8 cellular contexts compared by ENCODE assay signal in the genomic region with DNA sequence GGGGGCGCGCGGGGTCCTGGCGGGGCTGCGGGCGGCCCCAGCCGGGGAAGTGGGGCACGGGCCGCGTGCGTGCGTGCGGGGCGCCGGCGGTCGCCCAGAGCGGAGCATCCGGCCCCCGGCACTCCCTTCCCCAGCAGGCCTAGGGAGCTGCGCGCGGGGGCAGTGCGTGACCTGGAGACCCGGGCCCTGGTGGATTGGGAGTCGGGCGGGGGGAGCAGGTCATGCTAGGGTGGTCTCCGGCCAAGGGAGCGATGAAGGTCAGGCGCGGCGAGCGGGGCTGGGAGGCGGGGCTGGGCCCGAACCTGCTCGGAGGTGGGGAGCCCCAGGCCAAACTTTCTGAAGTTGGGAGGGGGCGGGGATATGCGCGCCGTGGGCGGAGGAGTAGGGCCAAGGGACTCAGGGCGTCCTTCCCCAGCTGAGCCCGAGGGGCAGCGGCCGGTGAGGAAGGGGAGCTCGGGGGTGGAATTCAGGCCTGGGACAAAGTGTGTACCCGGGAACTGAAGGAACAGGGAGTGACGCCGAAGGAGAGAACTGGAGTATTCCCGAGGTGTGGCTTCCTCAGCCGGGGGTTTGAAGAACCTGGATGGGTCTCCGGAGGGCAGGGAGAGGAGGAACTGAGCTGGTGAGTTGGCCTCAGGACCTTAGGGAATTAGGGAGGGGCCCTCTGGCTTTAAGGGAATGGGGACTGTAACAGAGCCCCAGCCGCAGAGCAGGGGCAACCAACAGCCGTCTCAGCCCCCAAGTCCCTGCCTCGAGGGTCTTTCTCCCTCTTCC. TPM values are rescaled to one million over a fixed set of nuclear protein-coding genes. Genes with fewer than 3 reads are reported as not detected.
A peak's percentile ranks its signal among the peaks of the same experiment; 100 is the strongest.
DNase-seq lines count a peak whose midpoint lies in the region; ATAC-seq and TF ChIP-seq lines count a peak whose summit lies in the region.

No MANE protein-coding gene starts in this region.

- H3K9me3 Mint-ChIP-seq in CD8-positive, alpha-beta T cell = no peaks in the 10 kb centered on the region
- no peaks in the 10 kb centered on the region for H3K9me3 Mint-ChIP-seq in effector memory CD8-positive, alpha-beta T cell

- H3K36me3 Mint-ChIP-seq in CD8-positive, alpha-beta T cell = peaks cover 8% of the 10 kb centered on the region
- H3K36me3 Mint-ChIP-seq in effector memory CD8-positive, alpha-beta T cell (ENCODE audit: insufficient read depth) = peaks cover 17% of the 10 kb centered on the region

- H3K9me3 ChIP-seq in CD8-positive, alpha-beta T cell (ENCODE audit: low read length) = no peaks in the 10 kb centered on the region
- no peaks in the 10 kb centered on the region for H3K9me3 ChIP-seq in mucosa of stomach (ENCODE audit: control insufficient read depth, low read length)

- peak; percentile 59 for ATAC-seq in CD8-positive, alpha-beta T cell
- peak; percentile 59 for ATAC-seq in GM19397 (IDR thresholded peaks at IDR 0.05; ENCODE audit: unreplicated experiment)
- ATAC-seq in HG03460 (IDR thresholded peaks at IDR 0.05; ENCODE audit: unreplicated experiment) = peak; percentile 51
- peak; percentile 59 to 69 for ATAC-seq in activated CD4-positive, CD25-positive, alpha-beta regulatory T cell treated with anti-CD3 and anti-CD28 coated beads, Interleukin-2, amount 50 U/mL, for 24 hours
- ATAC-seq in effector memory CD8-positive, alpha-beta T cell (replicated peaks) = peak; percentile 75

- peaks cover 29% of the 10 kb centered on the region for H3K4me1 ChIP-seq in CD8-positive, alpha-beta T cell (ENCODE audit: insufficient read depth, low read length)
- H3K4me1 ChIP-seq in mucosa of stomach (ENCODE audit: control insufficient read depth, insufficient read depth, low read length) = peaks cover 33% of the 10 kb centered on the region

- peak overlapping the region; percentile 79 for H3K27ac Mint-ChIP-seq in CD8-positive, alpha-beta T cell
- peak overlapping the region; percentile 89 for H3K27ac Mint-ChIP-seq in effector memory CD8-positive, alpha-beta T cell

- peak overlapping the region; percentile 81 for H3K9ac ChIP-seq in mucosa of stomach (ENCODE audit: low read length)

- H3K27me3 ChIP-seq in CD8-positive, alpha-beta T cell (ENCODE audit: insufficient read depth, low read length) = no peaks in the 10 kb centered on the region
- no peaks in the 10 kb centered on the region for H3K27me3 ChIP-seq in mucosa of stomach (ENCODE audit: control insufficient read depth, insufficient read depth, low read length)

- H3K36me3 ChIP-seq in CD8-positive, alpha-beta T cell (ENCODE audit: insufficient read depth, low read length) = no peaks in the 10 kb centered on the region
- no peaks in the 10 kb centered on the region for H3K36me3 ChIP-seq in mucosa of stomach (ENCODE audit: control insufficient read depth, insufficient read depth, low read length)

- TF ChIP-seq CTCF in CD8-positive, alpha-beta T cell (IDR thresholded peaks at IDR 0.05) = no peak

- intact Hi-C loops in CD8-positive, alpha-beta T cell (cut with DNase I, micrococcal nuclease) = loop anchor here (1.0 to 5.0 kb wide), 6 partner anchors 26 to 361 kb away; partner anchors contain the start of genes EME1 (in 2 of the 2), MRPL27 (in 2 of the 2), ANKRD40 (in 1 of the 2) and PDK2 (in 1 of the 2)

- H3K4me3 ChIP-seq in CD8-positive, alpha-beta T cell (ENCODE audit: low read depth, low read length) = peak overlapping the region; percentile 78
- H3K4me3 ChIP-seq in mucosa of stomach (ENCODE audit: low read length) = peak overlapping the region; percentile 66

- peak in 1 of 7 experiments; percentile 18 for DNase-seq in CD8-positive, alpha-beta T cell
- DNase-seq in effector memory CD8-positive, alpha-beta T cell = no peak
- DNase-seq in stimulated activated naive CD4-positive, alpha-beta T cell treated with Interleukin-2 at 50 U/mL for 16 hours (lab: John Stamatoyannopoulos, UW) = peak; percentile 54
- DNase-seq in NCI-H1417 treated with DMSO at 0.1 percent for 48 hours (lab: John Stamatoyannopoulos, UW) = no peak

- H3K27me3 Mint-ChIP-seq in CD8-positive, alpha-beta T cell (ENCODE audit: low read depth) = no peaks in the 10 kb centered on the region
- no peaks in the 10 kb centered on the region for H3K27me3 Mint-ChIP-seq in effector memory CD8-positive, alpha-beta T cell

- POLR2A ChIA-PET in CD8-positive, alpha-beta T cell (lab: Charles Lee) = interaction anchor here (1.2 to 2.8 kb wide), 7 partner anchors 11 to 80 kb away, joined by 4 to 17 read pairs (median 7); partner anchors contain the start of genes ACSF2, EME1, LRRC59 and MRPL27

- H3K27ac ChIP-seq in CD8-positive, alpha-beta T cell (ENCODE audit: low read depth, low read length) = peak overlapping the region; percentile 77

- CTCF ChIA-PET in CD8-positive, alpha-beta T cell (lab: Charles Lee) = interaction anchor here (0.9 to 3.3 kb wide), 3 partner anchors 11 to 52 kb away, joined by 3 to 21 read pairs (median 3); no protein-coding TSS in a partner anchor

- H3K4me1 Mint-ChIP-seq in CD8-positive, alpha-beta T cell (ENCODE audit: low read depth) = peaks cover 42% of the 10 kb centered on the region
- H3K4me1 Mint-ChIP-seq in effector memory CD8-positive, alpha-beta T cell (ENCODE audit: low read depth in 2 of 2) = peaks cover 27 to 34% of the 10 kb centered on the region in 2 donors

- H3K4me3 Mint-ChIP-seq in CD8-positive, alpha-beta T cell = peak overlapping the region; percentile 93
- H3K4me3 Mint-ChIP-seq in effector memory CD8-positive, alpha-beta T cell = peak overlapping the region; percentile 84 to 85

RNA-seq across cellular contexts. Expression of gene XYLT2, which starts 0.6 kb away (rescaled TPM):
- 1 to 10 TPM; 9.0 to 9.4 TPM for total RNA-seq in CD8-positive, alpha-beta T cell

RNA-seq across cellular contexts. Expression of gene MRPL27, which starts 26.5 kb away (rescaled TPM):
- 10 to 100 TPM; 28.6 to 30.8 TPM for total RNA-seq in CD8-positive, alpha-beta T cell

RNA-seq across cellular contexts. Expression of gene EME1, which starts 26.5 kb away (rescaled TPM):
- under 1 TPM; 0.53 to 0.60 TPM for total RNA-seq in CD8-positive, alpha-beta T cell

RNA-seq across cellular contexts. Expression of gene LRRC59, which starts 50.8 kb away (rescaled TPM):
- 10 to 100 TPM; 59.1 to 59.9 TPM for total RNA-seq in CD8-positive, alpha-beta T cell
